9 cellular contexts compared by ENCODE assay signal in genomic region chr12:78888583-78888982, GRCh38. TPM values are rescaled to one million over a fixed set of nuclear protein-coding genes. Genes with fewer than 3 reads are reported as not detected.
DNase-seq lines count a peak whose midpoint lies in the region; ATAC-seq and TF ChIP-seq lines count a peak whose summit lies in the region.
"Had no signal": no experiment of that assay in that cellular context is flagged by ENCODE, and none has a peak within 500 bp of the region (broad histone marks: within the 10 kb centered on the region; RNA-seq: fewer than 3 reads in every experiment).

No MANE protein-coding gene starts in this region.

- CTCF ChIA-PET in GM10248 (lab: Yijun Ruan, JAX): no interaction called here

- no peaks in the 10 kb centered on the region for H3K9me3 Mint-ChIP-seq in activated CD4-positive, alpha-beta T cell treated with anti-CD3 and anti-CD28 coated beads, Interleukin-2, amount 10 ng/mL, durations not matched to agents 24 days and 14 days

- intact Hi-C loops in activated CD4-positive, alpha-beta T cell treated with anti-CD3 and anti-CD28 coated beads, Interleukin-2, amount 10 ng/mL, durations not matched to agents 24 days and 14 days (cut with micrococcal nuclease): no loop called here

- POLR2A ChIA-PET in GM10248 (lab: Yijun Ruan, JAX): no interaction called here

- DNase-seq in GM10248 (ENCODE audit: extremely low spot score): peak; percentile 7
- peak; percentile 34 for DNase-seq in astrocyte of the spinal cord (ENCODE audit: low read depth, low spot score)
- no peak for DNase-seq in NCI-H345 treated with DMSO at 0.1 percent for 48 hours (lab: John Stamatoyannopoulos, UW; ENCODE audit: unreplicated experiment)
- DNase-seq in AG08396 (ENCODE audit: low spot score): no peak
- no peak for DNase-seq in KG1 (lab: John Stamatoyannopoulos, UW)
- DNase-seq in activated CD4-positive, alpha-beta T cell treated with anti-CD3 and anti-CD28 coated beads, Interleukin-2, amount 10 ng/mL, durations not matched to agents 24 days and 14 days: no peak
- DNase-seq: PC-9 had no signal

- H3K4me3 ChIP-seq in astrocyte of the spinal cord (ENCODE audit: low read depth, low read length): no peak overlapping the region
- H3K4me3 ChIP-seq: PC-9 had no signal

- H3K4me3 Mint-ChIP-seq in activated CD4-positive, alpha-beta T cell treated with anti-CD3 and anti-CD28 coated beads, Interleukin-2, amount 10 ng/mL, durations not matched to agents 24 days and 14 days: no peak overlapping the region

- TF ChIP-seq CTCF in GM10248 (IDR thresholded peaks at IDR 0.05; ENCODE audit: control extremely low read depth, extremely low read depth, low read depth, missing control alignments): no peak
- no peak for TF ChIP-seq CTCF in astrocyte of the spinal cord (IDR thresholded peaks at IDR 0.05; ENCODE audit: low read depth, low read length)

- peak; percentile 95 for ATAC-seq in GM21447 (IDR thresholded peaks at IDR 0.05; ENCODE audit: unreplicated experiment)
- ATAC-seq in HG03175 (IDR thresholded peaks at IDR 0.05; ENCODE audit: unreplicated experiment): peak; percentile 99

- H3K27me3 Mint-ChIP-seq in activated CD4-positive, alpha-beta T cell treated with anti-CD3 and anti-CD28 coated beads, Interleukin-2, amount 10 ng/mL, durations not matched to agents 24 days and 14 days: no peaks in the 10 kb centered on the region

- no peaks in the 10 kb centered on the region for H3K36me3 Mint-ChIP-seq in activated CD4-positive, alpha-beta T cell treated with anti-CD3 and anti-CD28 coated beads, Interleukin-2, amount 10 ng/mL, durations not matched to agents 24 days and 14 days (ENCODE audit: low read depth)

- H3K4me1 Mint-ChIP-seq in activated CD4-positive, alpha-beta T cell treated with anti-CD3 and anti-CD28 coated beads, Interleukin-2, amount 10 ng/mL, durations not matched to agents 24 days and 14 days: no peaks in the 10 kb centered on the region

- H3K27ac Mint-ChIP-seq in activated CD4-positive, alpha-beta T cell treated with anti-CD3 and anti-CD28 coated beads, Interleukin-2, amount 10 ng/mL, durations not matched to agents 24 days and 14 days: no peak overlapping the region

- in situ Hi-C loops in astrocyte of the spinal cord (cut with HindIII; ENCODE audit: low sequenced_read_pairs): no loop called here

RNA-seq across cellular contexts. Expression of gene SYT1, which starts 24.0 kb away (rescaled TPM):
- total RNA-seq in activated CD4-positive, alpha-beta T cell treated with anti-CD3 and anti-CD28 coated beads, Interleukin-2, amount 10 ng/mL, durations not matched to agents 24 days and 14 days: not detected in 2 replicates

Comparison
In these comparisons a context has a peak if more than half of its experiments do, and no peak if none do; other contexts are left out.
1. DNase-seq: peak in GM10248 (single experiment) and astrocyte of the spinal cord (single experiment); none in NCI-H345 treated with DMSO at 0.1 percent for 48 hours (single experiment), AG08396 (single experiment), KG1 (single experiment) and activated CD4-positive, alpha-beta T cell treated with anti-CD3 and anti-CD28 coated beads, Interleukin-2, amount 10 ng/mL, durations not matched to agents 24 days and 14 days (single experiment).